ENCODE assay signal across 17 cellular contexts in the genomic region with DNA sequence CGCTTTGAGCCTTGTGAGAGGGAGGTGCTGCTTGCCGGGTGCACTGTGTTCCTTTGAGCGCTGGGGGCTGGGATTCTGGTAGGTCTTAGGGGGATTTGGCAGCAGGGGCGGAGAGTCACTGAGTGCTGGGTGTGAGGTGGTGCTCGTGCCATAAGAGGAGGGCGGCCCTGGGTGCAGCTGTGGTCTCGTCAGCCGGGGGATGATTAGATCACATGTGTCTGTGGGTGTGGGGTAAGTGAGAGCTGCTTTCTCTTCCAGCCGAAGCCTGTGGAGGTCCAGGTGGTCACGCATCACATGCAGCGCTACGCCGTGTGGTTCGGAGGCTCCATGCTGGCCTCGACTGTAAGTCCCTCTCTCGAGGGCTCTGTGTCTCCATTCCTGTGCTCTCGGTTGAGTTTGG.
DNase-seq lines count a peak whose midpoint lies in the region; ATAC-seq and TF ChIP-seq lines count a peak whose summit lies in the region.
"Had no signal": no experiment of that assay in that cellular context is flagged by ENCODE, and none has a peak within 500 bp of the region (broad histone marks: within the 10 kb centered on the region; RNA-seq: fewer than 3 reads in every experiment).

No MANE protein-coding gene starts in this region.

- CTCF ChIA-PET in activated CD8-positive, alpha-beta T cell treated with anti-CD3 and anti-CD28 coated beads for 36 hours (lab: Charles Lee) = interaction anchor here (1.3 kb wide), 1 partner anchor 7 kb away, joined by 3 read pairs; no protein-coding TSS in a partner anchor

- no peak for DNase-seq in stimulated activated naive CD8-positive, alpha-beta T cell treated with anti-CD3 and anti-CD28 coated beads, Interleukin-15, Interleukin-2, amounts not matched to agents 100 U/mL and 50 U/mL, for 24 hours
- no peak for DNase-seq in stimulated activated naive CD8-positive, alpha-beta T cell treated with anti-CD3 and anti-CD28 coated beads, Interleukin-15, amount 100 ng/mL, for 72 hours
- peak; percentile 42 for DNase-seq in islet precursor cell
- DNase-seq in neuronal stem cell (ENCODE audit: low spot score) = no peak
- no peak for DNase-seq in NCI-H1694 (lab: John Stamatoyannopoulos, UW)
- DNase-seq in activated CD4-positive, alpha-beta T cell treated with anti-CD3 and anti-CD28 coated beads, Interleukin-2, amount 50 U/mL, for 48 hours = no peak
- DNase-seq in activated CD8-positive, alpha-beta T cell treated with anti-CD3 and anti-CD28 coated beads for 36 hours = no peak
- DNase-seq: 8988T; CD4-positive, alpha-beta memory T cell; DMS79 treated with DMSO at 0.1 percent for 48 hours; GF-D8; GM23248; HCEC 1CT; HFFc6 had no signal

- H2AK5ac ChIP-seq in neuronal stem cell (ENCODE audit: low read depth, low read length) = no peak overlapping the region

- no peak overlapping the region for H2BK5ac ChIP-seq in neuronal stem cell (ENCODE audit: low read length)

- no peak overlapping the region for H3K4me3 ChIP-seq in neuronal stem cell (ENCODE audit: low read length in 2 of 2)
- H3K4me3 ChIP-seq: BLaER1, GM23248 had no signal

- POLR2A ChIA-PET in activated CD8-positive, alpha-beta T cell treated with anti-CD3 and anti-CD28 coated beads for 36 hours (lab: Charles Lee) = no interaction called here

- H3K36me3 Mint-ChIP-seq in activated CD8-positive, alpha-beta T cell treated with anti-CD3 and anti-CD28 coated beads for 36 hours (ENCODE audit: low read depth) = peaks cover 13% of the 10 kb centered on the region

- no peak overlapping the region for H3K18ac ChIP-seq in neuronal stem cell (ENCODE audit: low read length)

- no peaks in the 10 kb centered on the region for H3K27me3 ChIP-seq in neuronal stem cell (ENCODE audit: control insufficient read depth in 3 of 3, insufficient read depth in 3 of 3, low read depth in 1 of 3, low read length in 3 of 3)
- H3K27me3 ChIP-seq: BLaER1 had no signal

- H3K14ac ChIP-seq in neuronal stem cell (ENCODE audit: low read length) = no peak overlapping the region

- H3K23ac ChIP-seq in neuronal stem cell (ENCODE audit: low read depth, low read length, poor library complexity) = no peak overlapping the region

- peak overlapping the region in 1 of 2 donors; percentile 18 for H3K4me3 Mint-ChIP-seq in stimulated activated naive CD8-positive, alpha-beta T cell treated with anti-CD3 and anti-CD28 coated beads, Interleukin-15, amount 100 ng/mL, for 72 hours
- H3K4me3 Mint-ChIP-seq in activated CD8-positive, alpha-beta T cell treated with anti-CD3 and anti-CD28 coated beads for 36 hours = no peak overlapping the region
- H3K4me3 Mint-ChIP-seq: CD14-positive monocyte; CD4-positive, alpha-beta memory T cell; HFFc6 had no signal

- H4K8ac ChIP-seq in neuronal stem cell (ENCODE audit: low read depth, low read length) = no peak overlapping the region

- no peak overlapping the region for H3K4me2 ChIP-seq in neuronal stem cell (ENCODE audit: insufficient read depth, low read length, poor library complexity, severe bottlenecking)
- H3K4me2 ChIP-seq: BLaER1 had no signal

- H3K79me1 ChIP-seq in neuronal stem cell (ENCODE audit: low read depth, low read length) = no peaks in the 10 kb centered on the region

- H3K9me3 ChIP-seq in neuronal stem cell (replicated peaks in 1 of 2; ENCODE audit: control insufficient read depth in 2 of 2, insufficient read depth in 1 of 2, low read depth in 1 of 2, low read length in 2 of 2) = no peaks in the 10 kb centered on the region
- H3K9me3 ChIP-seq: BLaER1 had no signal

- H3K27ac ChIP-seq in neuronal stem cell (replicated peaks; ENCODE audit: low read length) = no peak overlapping the region
- H3K27ac ChIP-seq: BLaER1, GM23248, HL-60 had no signal

- no peak overlapping the region for H3K4ac ChIP-seq in neuronal stem cell (ENCODE audit: low read length)

- no peaks in the 10 kb centered on the region for H3K4me1 ChIP-seq in neuronal stem cell (ENCODE audit: control insufficient read depth in 2 of 2, insufficient read depth in 1 of 2, low read depth in 1 of 2, low read length in 2 of 2)
- H3K4me1 ChIP-seq: BLaER1 had no signal

- no peak overlapping the region for H2BK12ac ChIP-seq in neuronal stem cell (ENCODE audit: low read length)

- H2AFZ ChIP-seq in neuronal stem cell (ENCODE audit: low read length) = no peak overlapping the region
- H2AFZ ChIP-seq: GM23248 had no signal

- H2BK120ac ChIP-seq in neuronal stem cell (ENCODE audit: low read depth, low read length) = no peak overlapping the region

- intact Hi-C loops in activated CD8-positive, alpha-beta T cell treated with anti-CD3 and anti-CD28 coated beads for 36 hours (cut with micrococcal nuclease) = no loop called here

- no peaks in the 10 kb centered on the region for H3K9me3 Mint-ChIP-seq in stimulated activated naive CD8-positive, alpha-beta T cell treated with anti-CD3 and anti-CD28 coated beads, Interleukin-15, amount 100 ng/mL, for 72 hours
- H3K9me3 Mint-ChIP-seq in activated CD8-positive, alpha-beta T cell treated with anti-CD3 and anti-CD28 coated beads for 36 hours = no peaks in the 10 kb centered on the region
- H3K9me3 Mint-ChIP-seq: CD14-positive monocyte; CD4-positive, alpha-beta memory T cell; HFFc6 had no signal

- peak overlapping the region in 1 of 2 donors; percentile 27 for H3K27ac Mint-ChIP-seq in stimulated activated naive CD8-positive, alpha-beta T cell treated with anti-CD3 and anti-CD28 coated beads, Interleukin-15, amount 100 ng/mL, for 72 hours
- H3K27ac Mint-ChIP-seq in activated CD8-positive, alpha-beta T cell treated with anti-CD3 and anti-CD28 coated beads for 36 hours = no peak overlapping the region
- H3K27ac Mint-ChIP-seq: CD4-positive, alpha-beta memory T cell; HFFc6 had no signal

- H4K91ac ChIP-seq in neuronal stem cell (ENCODE audit: low read depth, low read length, poor library complexity) = no peak overlapping the region

- H3K9ac ChIP-seq in neuronal stem cell (ENCODE audit: low read depth, low read length, poor library complexity) = peak overlapping the region; percentile 31
- H3K9ac ChIP-seq: BLaER1, GM23248 had no signal

- no CpG with 5 or more reads among the region's 17 CpGs for WGBS in neuronal stem cell (ENCODE audit: extremely low coverage in 2 of 2, insufficient read length in 2 of 2, insufficient replicate concordance in 1 of 2), 2 donors

- TF ChIP-seq CTCF in activated CD8-positive, alpha-beta T cell treated with anti-CD3 and anti-CD28 coated beads for 36 hours (IDR thresholded peaks at IDR 0.05) = no peak

- H3K36me3 ChIP-seq in neuronal stem cell (replicated peaks in 1 of 2; ENCODE audit: control insufficient read depth in 2 of 2, insufficient read depth in 2 of 2, low read length in 2 of 2) = peaks cover 11 to 19% of the 10 kb centered on the region in 2 donors

- peak; percentile 19 for ATAC-seq in stimulated activated naive CD8-positive, alpha-beta T cell treated with anti-CD3 and anti-CD28 coated beads, Interleukin-15, Interleukin-2, amounts not matched to agents 100 U/mL and 50 U/mL, for 24 hours
- ATAC-seq in stimulated activated naive CD8-positive, alpha-beta T cell treated with anti-CD3 and anti-CD28 coated beads, Interleukin-15, amount 100 ng/mL, for 72 hours = no peak
- ATAC-seq in activated CD8-positive, alpha-beta T cell treated with anti-CD3 and anti-CD28 coated beads for 36 hours = no peak

- no peaks in the 10 kb centered on the region for H3K4me1 Mint-ChIP-seq in stimulated activated naive CD8-positive, alpha-beta T cell treated with anti-CD3 and anti-CD28 coated beads, Interleukin-15, amount 100 ng/mL, for 72 hours
- H3K4me1 Mint-ChIP-seq in activated CD8-positive, alpha-beta T cell treated with anti-CD3 and anti-CD28 coated beads for 36 hours (ENCODE audit: low read depth) = no peaks in the 10 kb centered on the region
- H3K4me1 Mint-ChIP-seq: CD14-positive monocyte had no signal

- no peaks in the 10 kb centered on the region for H3K27me3 Mint-ChIP-seq in stimulated activated naive CD8-positive, alpha-beta T cell treated with anti-CD3 and anti-CD28 coated beads, Interleukin-15, amount 100 ng/mL, for 72 hours
- no peaks in the 10 kb centered on the region for H3K27me3 Mint-ChIP-seq in activated CD8-positive, alpha-beta T cell treated with anti-CD3 and anti-CD28 coated beads for 36 hours
- H3K27me3 Mint-ChIP-seq: CD4-positive, alpha-beta memory T cell had no signal

- H2BK15ac ChIP-seq in neuronal stem cell (ENCODE audit: low read length) = no peak overlapping the region
